20 cellular contexts compared by ENCODE assay signal in genomic region chr20:23605867-23606651, GRCh38. TPM values are rescaled to one million over a fixed set of nuclear protein-coding genes. Genes with fewer than 3 reads are reported as not detected.
DNase-seq lines count a peak whose midpoint lies in the region; ATAC-seq and TF ChIP-seq lines count a peak whose summit lies in the region.
"Had no signal": no experiment of that assay in that cellular context is flagged by ENCODE, and none has a peak within 500 bp of the region (broad histone marks: within the 10 kb centered on the region; RNA-seq: fewer than 3 reads in every experiment).

A gene with protein sequence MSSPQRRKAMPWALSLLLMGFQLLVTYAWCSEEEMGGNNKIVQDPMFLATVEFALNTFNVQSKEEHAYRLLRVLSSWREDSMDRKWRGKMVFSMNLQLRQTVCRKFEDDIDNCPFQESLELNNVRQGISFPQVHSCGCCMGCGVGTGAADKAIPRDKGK (minus strand): TSS chr20:23605917. CDS start chr20:23605864, 53 bp downstream.

- H3K9me3 Mint-ChIP-seq in MCF 10A (ENCODE audit: unreplicated experiment) = no peaks in the 10 kb centered on the region
- H3K9me3 Mint-ChIP-seq: activated naive CD4-positive, alpha-beta T cell treated with anti-CD3 and anti-CD28 coated beads for 36 hours; activated T-helper 1 cell treated with anti-CD3 and anti-CD28 coated beads, Interleukin-12 subunit alpha, Interleukin-12 subunit beta, Interleukin-2, Interleukin-4 antibody, amounts not matched to agents 30 ng/mL and 10 ng/mL and 1 ng/mL, durations not matched to agents 14 hours and 24 hours and 36 hours; nephron had no signal

- POLR2A ChIA-PET in MCF 10A (lab: Yijun Ruan, JAX) = interaction anchor here (1.0 to 1.1 kb wide), 3 partner anchors 17 to 163 kb away, joined by 3 to 5 read pairs (median 4); no protein-coding TSS in a partner anchor
- POLR2A ChIA-PET in PC-9 (lab: Charles Lee; ENCODE audit: unreplicated experiment) = no interaction called here

- H3K27ac ChIP-seq in breast epithelium (no peak within 1 kb of the TSS), PC-9 (no peak within 1 kb of the TSS), fibroblast of lung (ENCODE audit: insufficient read depth, low read length) (no peak within 1 kb of the TSS), parathyroid adenoma (peak within 1 kb of the TSS; percentile 17), adrenal gland (no peak within 1 kb of the TSS)
- H3K27ac ChIP-seq: HL-60, spleen, transverse colon had no signal

- H4K20me1 ChIP-seq in PC-9 (ENCODE audit: insufficient read depth) (no peaks in the 10 kb centered on the region), fibroblast of lung (ENCODE audit: control insufficient read depth, extremely low read depth, insufficient read depth, low read length) (no peaks in the 10 kb centered on the region)

- TF ChIP-seq POLR2A in breast epithelium (IDR thresholded peaks at IDR 0.05) (no peak), adrenal gland (IDR thresholded peaks at IDR 0.05) (no peak)

- no peaks in the 10 kb centered on the region for H3K36me3 Mint-ChIP-seq in MCF 10A (ENCODE audit: insufficient read depth, unreplicated experiment)

- H3K4me1 Mint-ChIP-seq in MCF 10A (ENCODE audit: insufficient read depth, unreplicated experiment) = no peaks in the 10 kb centered on the region
- H3K4me1 Mint-ChIP-seq: nephron had no signal

- no peak for ATAC-seq in left lobe of liver

- no peaks in the 10 kb centered on the region for H3K36me3 ChIP-seq in breast epithelium
- no peaks in the 10 kb centered on the region for H3K36me3 ChIP-seq in PC-9 (ENCODE audit: low read depth)
- H3K36me3 ChIP-seq in fibroblast of lung (ENCODE audit: control insufficient read depth, insufficient read depth, low read length) = no peaks in the 10 kb centered on the region
- no peaks in the 10 kb centered on the region for H3K36me3 ChIP-seq in parathyroid adenoma (ENCODE audit: control insufficient read depth, insufficient read depth, low read length)
- no peaks in the 10 kb centered on the region for H3K36me3 ChIP-seq in adrenal gland (replicated peaks in 1 of 2)
- H3K36me3 ChIP-seq: BE2C, spleen, transverse colon had no signal

- H3K9me3 ChIP-seq in breast epithelium (no peaks in the 10 kb centered on the region), PC-9 (ENCODE audit: insufficient read depth, low read depth) (no peaks in the 10 kb centered on the region), fibroblast of lung (ENCODE audit: control insufficient read depth, insufficient read depth, low read depth, low read length) (no peaks in the 10 kb centered on the region), parathyroid adenoma (ENCODE audit: control insufficient read depth, low read length) (no peaks in the 10 kb centered on the region), adrenal gland (replicated peaks in 1 of 3) (no peaks in the 10 kb centered on the region)
- H3K9me3 ChIP-seq: BE2C, spleen, transverse colon had no signal

- no TSS peak for BruUV-seq in MCF 10A (replicated peaks; lab: Mats Ljungman, UMichigan)
- BruUV-seq in PC-9 (replicated peaks; lab: Mats Ljungman, UMichigan) = no TSS peak

- H3K4me3 ChIP-seq in breast epithelium (no peak within 1 kb of the TSS), PC-9 (no peak within 1 kb of the TSS), fibroblast of lung (replicated peaks in 1 of 4; ENCODE audit: control extremely low read depth in 1 of 4, insufficient read depth in 1 of 4, low read depth in 3 of 4, low read length in 4 of 4) (no peak within 1 kb of the TSS), parathyroid adenoma (ENCODE audit: low read depth, low read length) (no peak within 1 kb of the TSS), adrenal gland (no peak within 1 kb of the TSS)
- H3K4me3 ChIP-seq: spleen, transverse colon had no signal

- H3K79me2 ChIP-seq in PC-9 (ENCODE audit: low read depth) (no peaks in the 10 kb centered on the region), fibroblast of lung (ENCODE audit: control insufficient read depth, insufficient read depth, low read length) (no peaks in the 10 kb centered on the region), parathyroid adenoma (no peaks in the 10 kb centered on the region)

- CTCF ChIA-PET in MCF 10A (lab: Yijun Ruan, JAX) = interaction anchor here (0.6 to 17.1 kb wide), 43 partner anchors 9 to 1158 kb away, joined by 3 to 541 read pairs (median 5); partner anchors contain the start of genes CST11 and CSTL1
- CTCF ChIA-PET in PC-9 (lab: Charles Lee) = no interaction called here

- H3K27me3 ChIP-seq in breast epithelium (no peaks in the 10 kb centered on the region), PC-9 (ENCODE audit: insufficient read depth, low read depth) (no peaks in the 10 kb centered on the region; the same call in 1 of the 2 replicates), fibroblast of lung (ENCODE audit: control insufficient read depth, insufficient read depth, low read length) (peaks cover 17% of the 10 kb centered on the region), parathyroid adenoma (ENCODE audit: control insufficient read depth, insufficient read depth, low read length) (no peaks in the 10 kb centered on the region), adrenal gland (no peaks in the 10 kb centered on the region)
- H3K27me3 ChIP-seq: BE2C, transverse colon had no signal

- no peak within 1 kb of the TSS for H3K9ac ChIP-seq in fibroblast of lung (ENCODE audit: insufficient read depth, low read length)
- no peak within 1 kb of the TSS for H3K9ac ChIP-seq in parathyroid adenoma

- H3K27ac Mint-ChIP-seq in MCF 10A (ENCODE audit: low read depth, unreplicated experiment) = peak within 1 kb of the TSS; percentile 58
- H3K27ac Mint-ChIP-seq: activated naive CD4-positive, alpha-beta T cell treated with anti-CD3 and anti-CD28 coated beads for 36 hours; activated T-helper 1 cell treated with anti-CD3 and anti-CD28 coated beads, Interleukin-12 subunit alpha, Interleukin-12 subunit beta, Interleukin-2, Interleukin-4 antibody, amounts not matched to agents 30 ng/mL and 10 ng/mL and 1 ng/mL, durations not matched to agents 14 hours and 24 hours and 36 hours; nephron had no signal

- H3F3A ChIP-seq in PC-9 (ENCODE audit: insufficient read depth, low read depth) = no peaks in the 10 kb centered on the region

- H3K4me3 Mint-ChIP-seq in MCF 10A (ENCODE audit: unreplicated experiment) = no peak within 1 kb of the TSS
- H3K4me3 Mint-ChIP-seq: activated naive CD4-positive, alpha-beta T cell treated with anti-CD3 and anti-CD28 coated beads for 36 hours; activated T-helper 1 cell treated with anti-CD3 and anti-CD28 coated beads, Interleukin-12 subunit alpha, Interleukin-12 subunit beta, Interleukin-2, Interleukin-4 antibody, amounts not matched to agents 30 ng/mL and 10 ng/mL and 1 ng/mL, durations not matched to agents 14 hours and 24 hours and 36 hours; nephron had no signal

- H3K4me1 ChIP-seq in breast epithelium = no peaks in the 10 kb centered on the region
- no peaks in the 10 kb centered on the region for H3K4me1 ChIP-seq in PC-9 (replicated peaks; ENCODE audit: insufficient read depth)
- no peaks in the 10 kb centered on the region for H3K4me1 ChIP-seq in fibroblast of lung (ENCODE audit: control insufficient read depth, extremely low read depth, insufficient read depth, low read length)
- H3K4me1 ChIP-seq in parathyroid adenoma = peaks cover 10% of the 10 kb centered on the region
- no peaks in the 10 kb centered on the region for H3K4me1 ChIP-seq in adrenal gland (replicated peaks in 1 of 2)
- H3K4me1 ChIP-seq: BE2C, transverse colon had no signal

- H3K4me2 ChIP-seq in PC-9 = peak within 1 kb of the TSS; percentile 41; the same call in 1 of the 2 replicates
- no peak within 1 kb of the TSS for H3K4me2 ChIP-seq in fibroblast of lung (ENCODE audit: extremely low read depth, insufficient read depth, low read length)
- H3K4me2 ChIP-seq in parathyroid adenoma (ENCODE audit: low read length) = no peak within 1 kb of the TSS

- H2AFZ ChIP-seq in PC-9 = no peak within 1 kb of the TSS
- H2AFZ ChIP-seq in fibroblast of lung (ENCODE audit: low read length) = peak within 1 kb of the TSS; percentile 60
- peak within 1 kb of the TSS; percentile 62 for H2AFZ ChIP-seq in parathyroid adenoma

- WGBS in adrenal gland, 4 donors = 53 to 84% (median 58%) methylated on average over 12 to 16 of the region's 16 CpGs

- H3K9me2 ChIP-seq in PC-9 (ENCODE audit: insufficient read depth) = no peaks in the 10 kb centered on the region

- DNase-seq in MCF 10A (ENCODE audit: unreplicated experiment) = no peak
- DNase-seq in breast epithelium (ENCODE audit: low spot score in 2 of 2) = no peak
- DNase-seq in PC-9 = no peak
- DNase-seq in fibroblast of lung (ENCODE audit: low read depth in 2 of 2) = no peak
- no peak for DNase-seq in adrenal gland
- no peak for DNase-seq in left lobe of liver (ENCODE audit: low spot score)
- DNase-seq in NCI-H2029 (lab: John Stamatoyannopoulos, UW) = no peak

- intact Hi-C loops in MCF 10A (cut with micrococcal nuclease) (loop anchor here (1.0 kb wide), 2 partner anchors 165 to 915 kb away; no protein-coding TSS in a partner anchor), breast epithelium (cut with DNase I; ENCODE audit: low total_unique reads) (no loop called here), PC-9 (cut with micrococcal nuclease; ENCODE audit: unreplicated experiment) (loop anchor here (1.0 to 10.0 kb wide), 4 partner anchors 36 to 911 kb away; no protein-coding TSS in a partner anchor), adrenal gland (cut with DNase I) (loop anchor here (2.0 to 5.0 kb wide), 2 partner anchors 163 to 164 kb away; no protein-coding TSS in a partner anchor)

- no peaks in the 10 kb centered on the region for H3K27me3 Mint-ChIP-seq in MCF 10A (ENCODE audit: insufficient read depth, unreplicated experiment)

- TF ChIP-seq CTCF in MCF 10A (IDR thresholded peaks at IDR 0.05; ENCODE audit: unreplicated experiment) = no peak
- no peak for TF ChIP-seq CTCF in breast epithelium (IDR thresholded peaks at IDR 0.05)
- TF ChIP-seq CTCF in PC-9 (conservative IDR thresholded peaks at IDR 0.05) = no peak
- TF ChIP-seq CTCF in fibroblast of lung (conservative IDR thresholded peaks at IDR 0.05 in 1 of 2, IDR thresholded peaks at IDR 0.05 in 1 of 2; ENCODE audit: low read depth in 1 of 2, low read length in 2 of 2) = no peak
- no peak for TF ChIP-seq CTCF in parathyroid adenoma (IDR thresholded peaks at IDR 0.05)
- no peak for TF ChIP-seq CTCF in adrenal gland (IDR thresholded peaks at IDR 0.05)

RNA-seq across cellular contexts. Expression of the gene that starts here (rescaled TPM):
- total RNA-seq in MCF 10A (2022) (not detected in 2 replicates), breast epithelium (1 to 10 TPM in 1 of 3 donors, not detected in 2; 2.3 TPM), PC-9 (2021) (not detected in 2 replicates), fibroblast of lung (not detected in 2 replicates), adrenal gland (not detected), left lobe of liver (not detected)
- polyA plus RNA-seq in fibroblast of lung (not detected in 2 replicates), adrenal gland (not detected)
- polyA plus RNA-seq in fibroblast of lung (2012) = not detected in 2 replicates
- polyA minus RNA-seq in fibroblast of lung (ENCODE audit: low replicate concordance) = not detected in 2 replicates
- total RNA-seq: activated naive CD4-positive, alpha-beta T cell treated with anti-CD3 and anti-CD28 coated beads for 36 hours; activated T-helper 1 cell treated with anti-CD3 and anti-CD28 coated beads, Interleukin-12 subunit alpha, Interleukin-12 subunit beta, Interleukin-2, Interleukin-4 antibody, amounts not matched to agents 30 ng/mL and 10 ng/mL and 1 ng/mL, durations not matched to agents 14 hours and 24 hours and 36 hours; bronchial epithelial cell; esophagus mucosa; left ventricle myocardium superior; NCI-H460; OCI-LY7; spleen; transverse colon had no signal
- polyA plus RNA-seq: spleen had no signal
